2 cellular contexts compared by ENCODE assay signal in the genomic region with DNA sequence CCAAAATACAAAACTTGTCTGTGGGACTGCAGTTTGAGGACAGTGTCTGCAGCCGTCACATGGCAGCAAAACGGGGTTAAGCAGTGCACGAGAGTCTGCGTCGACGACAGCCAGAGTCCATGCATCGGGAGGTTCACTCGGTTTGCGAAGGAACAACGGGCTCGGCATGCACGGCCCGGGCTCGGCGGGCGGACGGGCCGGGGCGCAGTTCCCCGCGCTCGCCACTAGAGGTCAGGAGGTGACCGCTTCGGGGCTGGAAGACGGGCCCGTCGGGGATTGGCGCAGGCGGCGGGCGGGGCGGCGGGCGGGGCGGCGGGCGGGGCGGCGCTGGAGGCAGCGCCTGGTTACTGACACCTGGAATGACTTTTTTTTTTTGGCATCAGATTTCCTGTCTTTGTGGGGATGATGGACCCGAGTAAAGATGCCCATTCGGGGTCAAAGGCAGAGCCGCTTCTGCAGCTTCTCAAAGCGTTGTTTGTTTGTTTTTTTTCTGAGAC.
TF ChIP-seq lines count a peak whose summit lies in the region.

No MANE protein-coding gene starts in this region.

TF ChIP-seq in A549, 52 proteins besides CTCF, POLR2A, EP300 and RAD21:
- TF ChIP-seq, protein P1, sequence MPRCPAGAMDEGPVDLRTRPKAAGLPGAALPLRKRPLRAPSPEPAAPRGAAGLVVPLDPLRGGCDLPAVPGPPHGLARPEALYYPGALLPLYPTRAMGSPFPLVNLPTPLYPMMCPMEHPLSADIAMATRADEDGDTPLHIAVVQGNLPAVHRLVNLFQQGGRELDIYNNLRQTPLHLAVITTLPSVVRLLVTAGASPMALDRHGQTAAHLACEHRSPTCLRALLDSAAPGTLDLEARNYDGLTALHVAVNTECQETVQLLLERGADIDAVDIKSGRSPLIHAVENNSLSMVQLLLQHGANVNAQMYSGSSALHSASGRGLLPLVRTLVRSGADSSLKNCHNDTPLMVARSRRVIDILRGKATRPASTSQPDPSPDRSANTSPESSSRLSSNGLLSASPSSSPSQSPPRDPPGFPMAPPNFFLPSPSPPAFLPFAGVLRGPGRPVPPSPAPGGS (IDR thresholded peaks at IDR 0.05): no peak
- TF ChIP-seq, protein P2, sequence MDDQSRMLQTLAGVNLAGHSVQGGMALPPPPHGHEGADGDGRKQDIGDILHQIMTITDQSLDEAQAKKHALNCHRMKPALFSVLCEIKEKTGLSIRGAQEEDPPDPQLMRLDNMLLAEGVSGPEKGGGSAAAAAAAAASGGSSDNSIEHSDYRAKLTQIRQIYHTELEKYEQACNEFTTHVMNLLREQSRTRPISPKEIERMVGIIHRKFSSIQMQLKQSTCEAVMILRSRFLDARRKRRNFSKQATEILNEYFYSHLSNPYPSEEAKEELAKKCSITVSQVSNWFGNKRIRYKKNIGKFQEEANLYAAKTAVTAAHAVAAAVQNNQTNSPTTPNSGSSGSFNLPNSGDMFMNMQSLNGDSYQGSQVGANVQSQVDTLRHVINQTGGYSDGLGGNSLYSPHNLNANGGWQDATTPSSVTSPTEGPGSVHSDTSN (IDR thresholded peaks at IDR 0.05): no peak
- TF ChIP-seq SMC3 (IDR thresholded peaks at IDR 0.05) (peak; percentile 92), HEYL (CRISPR knock-in tag; IDR thresholded peaks at IDR 0.05) (no peak), HOXB13 (CRISPR knock-in tag; IDR thresholded peaks at IDR 0.05; ENCODE audit: low read depth) (no peak), CHD4 (IDR thresholded peaks at IDR 0.05; ENCODE audit: borderline replicate concordance) (no peak), CHD2 (IDR thresholded peaks at IDR 0.05; ENCODE audit: low read length, partially characterized antibody) (no peak), HDAC2 (IDR thresholded peaks at IDR 0.05) (no peak), KDM5A (IDR thresholded peaks at IDR 0.05) (no peak)
- TF ChIP-seq, protein P3, sequence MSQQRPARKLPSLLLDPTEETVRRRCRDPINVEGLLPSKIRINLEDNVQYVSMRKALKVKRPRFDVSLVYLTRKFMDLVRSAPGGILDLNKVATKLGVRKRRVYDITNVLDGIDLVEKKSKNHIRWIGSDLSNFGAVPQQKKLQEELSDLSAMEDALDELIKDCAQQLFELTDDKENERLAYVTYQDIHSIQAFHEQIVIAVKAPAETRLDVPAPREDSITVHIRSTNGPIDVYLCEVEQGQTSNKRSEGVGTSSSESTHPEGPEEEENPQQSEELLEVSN (IDR thresholded peaks at IDR 0.05; ENCODE audit: borderline replicate concordance, low read depth): peak; percentile 93
- TF ChIP-seq, protein P4, sequence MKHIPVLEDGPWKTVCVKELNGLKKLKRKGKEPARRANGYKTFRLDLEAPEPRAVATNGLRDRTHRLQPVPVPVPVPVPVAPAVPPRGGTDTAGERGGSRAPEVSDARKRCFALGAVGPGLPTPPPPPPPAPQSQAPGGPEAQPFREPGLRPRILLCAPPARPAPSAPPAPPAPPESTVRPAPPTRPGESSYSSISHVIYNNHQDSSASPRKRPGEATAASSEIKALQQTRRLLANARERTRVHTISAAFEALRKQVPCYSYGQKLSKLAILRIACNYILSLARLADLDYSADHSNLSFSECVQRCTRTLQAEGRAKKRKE (CRISPR knock-in tag; IDR thresholded peaks at IDR 0.05; ENCODE audit: low read depth): no peak
- TF ChIP-seq, protein P5, sequence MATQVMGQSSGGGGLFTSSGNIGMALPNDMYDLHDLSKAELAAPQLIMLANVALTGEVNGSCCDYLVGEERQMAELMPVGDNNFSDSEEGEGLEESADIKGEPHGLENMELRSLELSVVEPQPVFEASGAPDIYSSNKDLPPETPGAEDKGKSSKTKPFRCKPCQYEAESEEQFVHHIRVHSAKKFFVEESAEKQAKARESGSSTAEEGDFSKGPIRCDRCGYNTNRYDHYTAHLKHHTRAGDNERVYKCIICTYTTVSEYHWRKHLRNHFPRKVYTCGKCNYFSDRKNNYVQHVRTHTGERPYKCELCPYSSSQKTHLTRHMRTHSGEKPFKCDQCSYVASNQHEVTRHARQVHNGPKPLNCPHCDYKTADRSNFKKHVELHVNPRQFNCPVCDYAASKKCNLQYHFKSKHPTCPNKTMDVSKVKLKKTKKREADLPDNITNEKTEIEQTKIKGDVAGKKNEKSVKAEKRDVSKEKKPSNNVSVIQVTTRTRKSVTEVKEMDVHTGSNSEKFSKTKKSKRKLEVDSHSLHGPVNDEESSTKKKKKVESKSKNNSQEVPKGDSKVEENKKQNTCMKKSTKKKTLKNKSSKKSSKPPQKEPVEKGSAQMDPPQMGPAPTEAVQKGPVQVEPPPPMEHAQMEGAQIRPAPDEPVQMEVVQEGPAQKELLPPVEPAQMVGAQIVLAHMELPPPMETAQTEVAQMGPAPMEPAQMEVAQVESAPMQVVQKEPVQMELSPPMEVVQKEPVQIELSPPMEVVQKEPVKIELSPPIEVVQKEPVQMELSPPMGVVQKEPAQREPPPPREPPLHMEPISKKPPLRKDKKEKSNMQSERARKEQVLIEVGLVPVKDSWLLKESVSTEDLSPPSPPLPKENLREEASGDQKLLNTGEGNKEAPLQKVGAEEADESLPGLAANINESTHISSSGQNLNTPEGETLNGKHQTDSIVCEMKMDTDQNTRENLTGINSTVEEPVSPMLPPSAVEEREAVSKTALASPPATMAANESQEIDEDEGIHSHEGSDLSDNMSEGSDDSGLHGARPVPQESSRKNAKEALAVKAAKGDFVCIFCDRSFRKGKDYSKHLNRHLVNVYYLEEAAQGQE (IDR thresholded peaks at IDR 0.05): no peak
- TF ChIP-seq, protein P6, sequence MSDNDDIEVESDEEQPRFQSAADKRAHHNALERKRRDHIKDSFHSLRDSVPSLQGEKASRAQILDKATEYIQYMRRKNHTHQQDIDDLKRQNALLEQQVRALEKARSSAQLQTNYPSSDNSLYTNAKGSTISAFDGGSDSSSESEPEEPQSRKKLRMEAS (IDR thresholded peaks at IDR 0.05): peak; percentile 92

TF ChIP-seq in GM12878, 131 proteins besides CTCF, POLR2A, EP300 and RAD21:
- no peak for TF ChIP-seq EGR1 (IDR thresholded peaks at IDR 0.05; ENCODE audit: borderline replicate concordance in 1 of 2, low read depth in 2 of 2, low read length in 2 of 2)
- 0 out of 4 replicates have a peak, but pooled peaks of 1 of the 2 experiments have one; percentile 9 for TF ChIP-seq BHLHE40 (IDR thresholded peaks at IDR 0.05; ENCODE audit: borderline replicate concordance in 1 of 2, low read depth in 2 of 2, low read length in 1 of 2)
- no peak for TF ChIP-seq JUNB (IDR thresholded peaks at IDR 0.05)
- no peak for TF ChIP-seq POU2F2 (IDR thresholded peaks at IDR 0.05; ENCODE audit: borderline replicate concordance, low read depth, low read length)
- TF ChIP-seq CHD4 (IDR thresholded peaks at IDR 0.05): no peak
- TF ChIP-seq, protein P7, sequence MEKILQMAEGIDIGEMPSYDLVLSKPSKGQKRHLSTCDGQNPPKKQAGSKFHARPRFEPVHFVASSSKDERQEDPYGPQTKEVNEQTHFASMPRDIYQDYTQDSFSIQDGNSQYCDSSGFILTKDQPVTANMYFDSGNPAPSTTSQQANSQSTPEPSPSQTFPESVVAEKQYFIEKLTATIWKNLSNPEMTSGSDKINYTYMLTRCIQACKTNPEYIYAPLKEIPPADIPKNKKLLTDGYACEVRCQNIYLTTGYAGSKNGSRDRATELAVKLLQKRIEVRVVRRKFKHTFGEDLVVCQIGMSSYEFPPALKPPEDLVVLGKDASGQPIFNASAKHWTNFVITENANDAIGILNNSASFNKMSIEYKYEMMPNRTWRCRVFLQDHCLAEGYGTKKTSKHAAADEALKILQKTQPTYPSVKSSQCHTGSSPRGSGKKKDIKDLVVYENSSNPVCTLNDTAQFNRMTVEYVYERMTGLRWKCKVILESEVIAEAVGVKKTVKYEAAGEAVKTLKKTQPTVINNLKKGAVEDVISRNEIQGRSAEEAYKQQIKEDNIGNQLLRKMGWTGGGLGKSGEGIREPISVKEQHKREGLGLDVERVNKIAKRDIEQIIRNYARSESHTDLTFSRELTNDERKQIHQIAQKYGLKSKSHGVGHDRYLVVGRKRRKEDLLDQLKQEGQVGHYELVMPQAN (conservative IDR thresholded peaks at IDR 0.05): no peak
- TF ChIP-seq CBFB (IDR thresholded peaks at IDR 0.05; ENCODE audit: low read depth): no peak
- TF ChIP-seq SMC3 (IDR thresholded peaks at IDR 0.05; ENCODE audit: borderline replicate concordance, low read length): peak; percentile 69
- TF ChIP-seq, protein P8, sequence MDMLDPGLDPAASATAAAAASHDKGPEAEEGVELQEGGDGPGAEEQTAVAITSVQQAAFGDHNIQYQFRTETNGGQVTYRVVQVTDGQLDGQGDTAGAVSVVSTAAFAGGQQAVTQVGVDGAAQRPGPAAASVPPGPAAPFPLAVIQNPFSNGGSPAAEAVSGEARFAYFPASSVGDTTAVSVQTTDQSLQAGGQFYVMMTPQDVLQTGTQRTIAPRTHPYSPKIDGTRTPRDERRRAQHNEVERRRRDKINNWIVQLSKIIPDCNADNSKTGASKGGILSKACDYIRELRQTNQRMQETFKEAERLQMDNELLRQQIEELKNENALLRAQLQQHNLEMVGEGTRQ (IDR thresholded peaks at IDR 0.05; ENCODE audit: borderline replicate concordance, low read depth, low read length): no peak
- 0 out of 2 replicates have a peak, but pooled peaks have one; percentile 29 for TF ChIP-seq SMARCA5 (IDR thresholded peaks at IDR 0.05)
- TF ChIP-seq SREBF1 (IDR thresholded peaks at IDR 0.05; ENCODE audit: low read length): no peak
- TF ChIP-seq, protein P9, sequence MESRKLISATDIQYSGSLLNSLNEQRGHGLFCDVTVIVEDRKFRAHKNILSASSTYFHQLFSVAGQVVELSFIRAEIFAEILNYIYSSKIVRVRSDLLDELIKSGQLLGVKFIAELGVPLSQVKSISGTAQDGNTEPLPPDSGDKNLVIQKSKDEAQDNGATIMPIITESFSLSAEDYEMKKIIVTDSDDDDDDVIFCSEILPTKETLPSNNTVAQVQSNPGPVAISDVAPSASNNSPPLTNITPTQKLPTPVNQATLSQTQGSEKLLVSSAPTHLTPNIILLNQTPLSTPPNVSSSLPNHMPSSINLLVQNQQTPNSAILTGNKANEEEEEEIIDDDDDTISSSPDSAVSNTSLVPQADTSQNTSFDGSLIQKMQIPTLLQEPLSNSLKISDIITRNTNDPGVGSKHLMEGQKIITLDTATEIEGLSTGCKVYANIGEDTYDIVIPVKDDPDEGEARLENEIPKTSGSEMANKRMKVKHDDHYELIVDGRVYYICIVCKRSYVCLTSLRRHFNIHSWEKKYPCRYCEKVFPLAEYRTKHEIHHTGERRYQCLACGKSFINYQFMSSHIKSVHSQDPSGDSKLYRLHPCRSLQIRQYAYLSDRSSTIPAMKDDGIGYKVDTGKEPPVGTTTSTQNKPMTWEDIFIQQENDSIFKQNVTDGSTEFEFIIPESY (IDR thresholded peaks at IDR 0.05): no peak
- TF ChIP-seq SREBF2 (IDR thresholded peaks at IDR 0.05; ENCODE audit: low read length): no peak
- TF ChIP-seq CHD1 (IDR thresholded peaks at IDR 0.05; ENCODE audit: low read depth, low read length): no peak
- no peak for TF ChIP-seq TCF12 (IDR thresholded peaks at IDR 0.05; ENCODE audit: low read depth, low read length)
- TF ChIP-seq TCF3 (IDR thresholded peaks at IDR 0.05; ENCODE audit: borderline replicate concordance, insufficient read depth, low read depth, low read length): no peak
- no peak for TF ChIP-seq KLF5 (IDR thresholded peaks at IDR 0.05; ENCODE audit: partially characterized antibody)
- TF ChIP-seq, protein P10, sequence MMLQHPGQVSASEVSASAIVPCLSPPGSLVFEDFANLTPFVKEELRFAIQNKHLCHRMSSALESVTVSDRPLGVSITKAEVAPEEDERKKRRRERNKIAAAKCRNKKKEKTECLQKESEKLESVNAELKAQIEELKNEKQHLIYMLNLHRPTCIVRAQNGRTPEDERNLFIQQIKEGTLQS (IDR thresholded peaks at IDR 0.05; ENCODE audit: borderline replicate concordance, extremely low read depth, low read depth, low read length): no peak
TF ChIP-seq in GM12878: peak in this region for 3.
